Comparison of ENCODE assay signal across 12 cellular contexts in the genomic region with DNA sequence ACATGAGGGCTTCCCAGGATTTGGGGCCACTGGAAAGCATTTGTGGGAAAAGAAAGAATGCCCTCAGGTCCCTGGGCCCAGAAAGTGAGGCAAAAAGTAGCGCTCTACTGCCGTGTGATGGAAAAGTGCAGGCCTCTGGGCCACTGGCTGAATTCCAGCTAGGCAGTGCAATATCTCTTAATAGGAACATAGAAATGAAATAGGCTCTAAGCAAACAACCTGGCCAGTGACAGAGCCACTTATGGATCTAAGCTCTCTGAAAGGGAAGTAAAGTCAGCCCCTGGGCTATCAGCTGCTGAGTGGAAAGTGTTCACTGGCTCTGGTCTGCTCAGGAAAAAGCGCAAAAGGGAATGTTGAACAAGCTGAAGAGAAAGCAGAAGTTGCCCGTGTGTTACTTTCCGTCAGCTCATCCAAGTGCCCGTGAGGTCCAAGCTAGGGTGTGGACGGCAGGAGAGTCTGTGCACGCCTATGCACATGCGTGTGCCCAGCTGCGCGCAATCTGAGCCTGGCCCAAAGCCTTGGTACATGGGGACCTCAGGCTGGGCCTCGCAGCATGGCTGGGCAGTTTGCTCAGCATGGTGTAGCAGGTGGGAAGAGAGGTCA.
DNase-seq lines count a peak whose midpoint lies in the region; ATAC-seq, FAIRE-seq and TF ChIP-seq lines count a peak whose summit lies in the region.
"Had no signal": no experiment of that assay in that cellular context is flagged by ENCODE, and none has a peak within 500 bp of the region (broad histone marks: within the 10 kb centered on the region; RNA-seq: fewer than 3 reads in every experiment).

No MANE protein-coding gene starts in this region.

- H3K4me1 Mint-ChIP-seq in nephron = peaks cover 33% of the 10 kb centered on the region

- ATAC-seq in right lobe of liver (peak; percentile 28 to 51 (median 40)), HepG2 (no peak), HG02759 (IDR thresholded peaks at IDR 0.05; ENCODE audit: unreplicated experiment) (no peak)

- no TSS peak for BruUV-seq in HepG2 (replicated peaks; lab: Mats Ljungman, UMichigan)

- no peak for TF ChIP-seq RAD21 in HepG2 (CRISPR knock-in tag; IDR thresholded peaks at IDR 0.05)

- no peaks in the 10 kb centered on the region for H3K9me3 Mint-ChIP-seq in nephron
- H3K9me3 Mint-ChIP-seq: natural killer cell treated with Interleukin-12 subunit alpha and Interleukin-12 subunit beta and Interleukin-15 and Interleukin-18, amount 100 ng/mL, for 72 hours had no signal

- no peak overlapping the region for H3K4me3 Mint-ChIP-seq in nephron
- H3K4me3 Mint-ChIP-seq: natural killer cell treated with Interleukin-12 subunit alpha and Interleukin-12 subunit beta and Interleukin-15 and Interleukin-18, amount 100 ng/mL, for 72 hours had no signal

- no peak overlapping the region for H2AFZ ChIP-seq in HepG2 (ENCODE audit: low read length)

- no peak overlapping the region for H3K4me2 ChIP-seq in HepG2 (ENCODE audit: low read depth, low read length)

- POLR2A ChIA-PET in HepG2 (lab: Yijun Ruan, JAX) = no interaction called here

- H3K9me3 ChIP-seq in right lobe of liver = no peaks in the 10 kb centered on the region
- no peaks in the 10 kb centered on the region for H3K9me3 ChIP-seq in HepG2 (ENCODE audit: low read length)
- H3K9me3 ChIP-seq in esophagus squamous epithelium = no peaks in the 10 kb centered on the region

- H3K4me3 ChIP-seq in right lobe of liver = no peak overlapping the region
- H3K4me3 ChIP-seq in HepG2 (replicated peaks in 1 of 3; ENCODE audit: insufficient read depth in 1 of 3, low read depth in 2 of 3, low read length in 3 of 3) = no peak overlapping the region
- H3K4me3 ChIP-seq in coronary artery = no peak overlapping the region
- no peak overlapping the region for H3K4me3 ChIP-seq in esophagus squamous epithelium

- H3K27ac Mint-ChIP-seq in nephron = peak overlapping the region; percentile 46 to 80 (median 61)
- H3K27ac Mint-ChIP-seq: natural killer cell treated with Interleukin-12 subunit alpha and Interleukin-12 subunit beta and Interleukin-15 and Interleukin-18, amount 100 ng/mL, for 72 hours had no signal

- no peaks in the 10 kb centered on the region for H4K20me1 ChIP-seq in HepG2 (ENCODE audit: insufficient read depth, low read length)

- H3K27me3 ChIP-seq in right lobe of liver = no peaks in the 10 kb centered on the region
- no peaks in the 10 kb centered on the region; a peak in 1 of 5 replicates for H3K27me3 ChIP-seq in HepG2 (ENCODE audit: control insufficient read depth in 1 of 2, insufficient read depth in 2 of 2, low read length in 2 of 2)
- no peaks in the 10 kb centered on the region for H3K27me3 ChIP-seq in esophagus squamous epithelium

- intact Hi-C loops in right lobe of liver (cut with DNase I) = no loop called here
- intact Hi-C loops in HepG2 (cut with micrococcal nuclease; ENCODE audit: unreplicated experiment) = no loop called here
- intact Hi-C loops in esophagus squamous epithelium (cut with DNase I) = no loop called here

- no peaks in the 10 kb centered on the region for H3K79me2 ChIP-seq in HepG2 (ENCODE audit: insufficient read depth, low read length)

- H3K4me1 ChIP-seq in right lobe of liver (no peaks in the 10 kb centered on the region), HepG2 (ENCODE audit: insufficient read depth, low read length) (no peaks in the 10 kb centered on the region), esophagus squamous epithelium (peaks cover 0 to 21% (median 8%) of the 10 kb centered on the region in 3 donors)

- TF ChIP-seq CTCF in right lobe of liver (IDR thresholded peaks at IDR 0.05) = no peak
- TF ChIP-seq CTCF in HepG2 (CRISPR knock-in tag; IDR thresholded peaks at IDR 0.05) = no peak
- TF ChIP-seq CTCF in coronary artery (IDR thresholded peaks at IDR 0.05) = no peak
- TF ChIP-seq CTCF in nephron (IDR thresholded peaks at IDR 0.05; ENCODE audit: unreplicated experiment in 3 of 3) = no peak
- no peak for TF ChIP-seq CTCF in esophagus squamous epithelium (IDR thresholded peaks at IDR 0.05)

- in situ Hi-C loops in HepG2 (cut with HindIII; ENCODE audit: extremely low pct_ligation_motif_present, low pct_unique_long_range_greater_than_20kb) = no loop called here

- H3K9ac ChIP-seq in HepG2 (ENCODE audit: insufficient read depth, low read depth, low read length) = no peak overlapping the region

- WGBS in right lobe of liver (ENCODE audit: insufficient coverage, low coverage, low lambda C conversion rate, missing lambda C conversion rate) = 79% methylated on average over 5 of the region's 12 CpGs
- WGBS in HepG2 (ENCODE audit: low lambda C conversion rate) = 77% methylated on average over 11 of the region's 12 CpGs
- 46 to 59% methylated on average over 11 of the region's 12 CpGs for WGBS in esophagus squamous epithelium, 2 donors

- TF ChIP-seq EP300 in HepG2 (IDR thresholded peaks at IDR 0.05; ENCODE audit: low read depth in 2 of 2, low read length in 2 of 2) (no peak), HepG2 (CRISPR knock-in tag; IDR thresholded peaks at IDR 0.05; ENCODE audit: borderline replicate concordance) (no peak)

- CTCF ChIA-PET in HepG2 (lab: Yijun Ruan, JAX; ENCODE audit: low intra/inter-chr PET ratio, low total read pairs) = no interaction called here

- FAIRE-seq in HepG2 (lab: Jason Lieb, UNC) = no peak

- DNase-seq in right lobe of liver (no peak), HepG2 (ENCODE audit: low spot score) (no peak), coronary artery (ENCODE audit: low spot score) (no peak), NCI-H1694 (lab: John Stamatoyannopoulos, UW) (no peak), esophagus squamous epithelium (lab: John Stamatoyannopoulos, UW) (no peak)
- no peak for DNase-seq in activated CD4-positive, alpha-beta T cell treated with anti-CD3 and anti-CD28 coated beads, Interleukin-2, amount 50 U/mL, for 1 hour
- DNase-seq: activated CD8-positive, alpha-beta memory T cell treated with anti-CD3 and anti-CD28 coated beads, Interleukin-2, amount 50 U/mL, for 48 hours; MM.1S; stimulated activated naive CD4-positive, alpha-beta T cell treated with Interleukin-2 at 50 U/mL for 16 hours had no signal

- no peaks in the 10 kb centered on the region for H3K36me3 Mint-ChIP-seq in nephron (ENCODE audit: low read depth)
- H3K36me3 Mint-ChIP-seq: natural killer cell treated with Interleukin-12 subunit alpha and Interleukin-12 subunit beta and Interleukin-15 and Interleukin-18, amount 100 ng/mL, for 72 hours had no signal

- H3K36me3 ChIP-seq in right lobe of liver = no peaks in the 10 kb centered on the region
- no peaks in the 10 kb centered on the region for H3K36me3 ChIP-seq in HepG2 (replicated peaks in 1 of 2; ENCODE audit: control insufficient read depth in 1 of 2, insufficient read depth in 2 of 2, low read length in 2 of 2)
- H3K36me3 ChIP-seq in esophagus squamous epithelium = no peaks in the 10 kb centered on the region

- H3K27me3 Mint-ChIP-seq in nephron (ENCODE audit: low read depth) = no peaks in the 10 kb centered on the region
- H3K27me3 Mint-ChIP-seq: natural killer cell treated with Interleukin-12 subunit alpha and Interleukin-12 subunit beta and Interleukin-15 and Interleukin-18, amount 100 ng/mL, for 72 hours had no signal

- TF ChIP-seq POLR2A in right lobe of liver (IDR thresholded peaks at IDR 0.05) = no peak
- no peak for TF ChIP-seq POLR2A in HepG2 (IDR thresholded peaks at IDR 0.05; ENCODE audit: insufficient read depth in 1 of 2, low read depth in 2 of 2, low read length in 2 of 2)
- TF ChIP-seq POLR2A in esophagus squamous epithelium (IDR thresholded peaks at IDR 0.05) = no peak

- H3K27ac ChIP-seq in right lobe of liver (no peak overlapping the region), HepG2 (ENCODE audit: extremely low read length, insufficient read depth, low read length) (no peak overlapping the region), coronary artery (peak overlapping the region; percentile 38 to 72), esophagus squamous epithelium (peak overlapping the region in 1 of 4 donors; percentile 42)

TF ChIP-seq in HepG2, 621 proteins besides CTCF, POLR2A, EP300 and RAD21:
- TF ChIP-seq MXD1 (CRISPR knock-in tag; IDR thresholded peaks at IDR 0.05) (no peak), PCBP1 (IDR thresholded peaks at IDR 0.05; ENCODE audit: borderline replicate concordance, low read depth, low read length) (no peak), MYC (CRISPR knock-in tag; IDR thresholded peaks at IDR 0.05; ENCODE audit: borderline replicate concordance) (no peak), ZNF431 (CRISPR knock-in tag; IDR thresholded peaks at IDR 0.05; ENCODE audit: borderline replicate concordance, low read depth) (no peak), ZNF569 (CRISPR knock-in tag; IDR thresholded peaks at IDR 0.05; ENCODE audit: borderline replicate concordance) (no peak), SRSF9 (IDR thresholded peaks at IDR 0.05; ENCODE audit: borderline replicate concordance, insufficient read depth, low read depth, low read length, poor library complexity, severe bottlenecking) (no peak)
TF ChIP-seq in HepG2: peak in this region for 0.

Comparison
In these comparisons a context has a peak if more than half of its experiments do, and no peak if none do; other contexts are left out.
1. ATAC-seq: peak in right lobe of liver (4 of 4); none in HepG2 (single experiment) and HG02759 (single experiment).
2. H3K27ac ChIP-seq: peak in coronary artery (2 of 2); none in right lobe of liver (0 of 3) and HepG2 (single experiment).